8 cellular contexts compared by ENCODE assay signal in the genomic region with DNA sequence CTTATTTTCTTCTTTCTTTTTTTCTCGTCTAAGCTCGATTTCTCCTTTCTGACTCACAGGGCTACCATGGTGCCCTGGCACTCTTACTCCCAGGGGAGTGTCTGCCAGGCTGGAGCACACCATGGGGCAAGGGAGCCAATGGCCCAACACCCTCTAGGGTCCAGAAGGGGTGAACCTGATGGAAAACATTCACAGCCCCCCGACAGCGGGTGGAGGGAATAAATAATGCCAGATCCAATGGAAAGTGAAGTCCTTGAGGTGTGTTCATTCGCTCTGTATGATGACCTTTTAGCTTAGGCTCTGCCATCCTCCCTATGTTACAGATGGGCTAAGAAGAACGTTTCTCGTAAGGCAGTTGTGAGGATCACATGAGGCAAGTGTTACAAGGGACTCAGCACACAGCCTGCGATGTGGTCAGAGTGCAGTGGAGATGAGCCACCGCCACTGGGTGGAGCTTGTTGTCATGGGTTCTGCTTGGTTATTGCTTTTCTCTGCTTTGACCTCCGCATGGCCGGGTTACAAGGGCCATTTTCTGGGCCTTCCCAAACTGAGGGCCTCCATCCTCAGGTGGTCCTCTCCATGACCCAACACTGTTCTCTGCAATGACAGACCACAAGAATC. TPM values are rescaled to one million over a fixed set of nuclear protein-coding genes. Genes with fewer than 3 reads are reported as not detected.
DNase-seq lines count a peak whose midpoint lies in the region; ATAC-seq, FAIRE-seq and TF ChIP-seq lines count a peak whose summit lies in the region.

No MANE protein-coding gene starts in this region.

- no peaks in the 10 kb centered on the region for H3K36me3 ChIP-seq in HepG2 (replicated peaks in 1 of 2; ENCODE audit: control insufficient read depth in 1 of 2, insufficient read depth in 2 of 2, low read length in 2 of 2)

- H2AFZ ChIP-seq in HepG2 (ENCODE audit: low read length): no peak overlapping the region

- WGBS in HepG2 (ENCODE audit: low lambda C conversion rate): 31% methylated on average over 8 of the region's 11 CpGs

- no peak overlapping the region for H3K27ac ChIP-seq in HepG2 (ENCODE audit: extremely low read length, insufficient read depth, low read length)

- H3K4me1 Mint-ChIP-seq in activated CD4-positive, alpha-beta T cell treated with anti-CD3 and anti-CD28 coated beads, Interleukin-2, amount 10 ng/mL, durations not matched to agents 24 days and 14 days: peaks cover 24% of the 10 kb centered on the region

- TF ChIP-seq EP300 in HepG2 (IDR thresholded peaks at IDR 0.05; ENCODE audit: low read depth in 2 of 2, low read length in 2 of 2) (no peak), HepG2 (CRISPR knock-in tag; IDR thresholded peaks at IDR 0.05; ENCODE audit: borderline replicate concordance) (no peak)

- no peak overlapping the region for H3K4me2 ChIP-seq in HepG2 (ENCODE audit: low read depth, low read length)

- ATAC-seq in GM21381 (IDR thresholded peaks at IDR 0.05; ENCODE audit: unreplicated experiment) (peak; percentile 60), HG03460 (IDR thresholded peaks at IDR 0.05; ENCODE audit: unreplicated experiment) (peak; percentile 50), HepG2 (peak; percentile 91)

- H3K27me3 Mint-ChIP-seq in activated CD4-positive, alpha-beta T cell treated with anti-CD3 and anti-CD28 coated beads, Interleukin-2, amount 10 ng/mL, durations not matched to agents 24 days and 14 days: no peaks in the 10 kb centered on the region

- CTCF ChIA-PET in HepG2 (lab: Yijun Ruan, JAX; ENCODE audit: low intra/inter-chr PET ratio, low total read pairs): interaction anchor here (2.2 kb wide), 1 partner anchor 57 kb away, joined by 8 read pairs; no protein-coding TSS in a partner anchor

- peak; percentile 91 for FAIRE-seq in HepG2 (lab: Jason Lieb, UNC)

- peaks cover 35% of the 10 kb centered on the region for H3K4me1 ChIP-seq in HepG2 (ENCODE audit: insufficient read depth, low read length)

- no peaks in the 10 kb centered on the region for H4K20me1 ChIP-seq in HepG2 (ENCODE audit: insufficient read depth, low read length)

- no peak overlapping the region for H3K27ac Mint-ChIP-seq in activated CD4-positive, alpha-beta T cell treated with anti-CD3 and anti-CD28 coated beads, Interleukin-2, amount 10 ng/mL, durations not matched to agents 24 days and 14 days

- TF ChIP-seq RAD21 in HepG2 (CRISPR knock-in tag; IDR thresholded peaks at IDR 0.05): no peak

- peak; percentile 83 for DNase-seq in GM13976 (ENCODE audit: low spot score)
- DNase-seq in activated CD4-positive, alpha-beta T cell treated with anti-CD3 and anti-CD28 coated beads, Interleukin-2, amount 10 ng/mL, durations not matched to agents 24 days and 14 days: peak; percentile 85
- DNase-seq in HepG2 (ENCODE audit: low spot score): peak; percentile 38
- no peak for DNase-seq in COLO829 (ENCODE audit: low spot score)
- no peak for DNase-seq in DMS114 treated with DMSO at 0.1 percent for 48 hours (lab: John Stamatoyannopoulos, UW; ENCODE audit: unreplicated experiment)
- no peak for DNase-seq in NCI-H748 (lab: John Stamatoyannopoulos, UW; ENCODE audit: unreplicated experiment)

- TF ChIP-seq CTCF in GM13976 (IDR thresholded peaks at IDR 0.05; ENCODE audit: borderline replicate concordance, control extremely low read depth, extremely low read depth, insufficient read depth, missing control alignments): peak; percentile 42
- TF ChIP-seq CTCF in HepG2 (CRISPR knock-in tag; IDR thresholded peaks at IDR 0.05): peak; percentile 76

- H3K9me3 Mint-ChIP-seq in activated CD4-positive, alpha-beta T cell treated with anti-CD3 and anti-CD28 coated beads, Interleukin-2, amount 10 ng/mL, durations not matched to agents 24 days and 14 days: no peaks in the 10 kb centered on the region

- no peaks in the 10 kb centered on the region for H3K79me2 ChIP-seq in HepG2 (ENCODE audit: insufficient read depth, low read length)

- no peak for TF ChIP-seq POLR2A in HepG2 (IDR thresholded peaks at IDR 0.05; ENCODE audit: insufficient read depth in 1 of 2, low read depth in 2 of 2, low read length in 2 of 2)

- intact Hi-C loops in activated CD4-positive, alpha-beta T cell treated with anti-CD3 and anti-CD28 coated beads, Interleukin-2, amount 10 ng/mL, durations not matched to agents 24 days and 14 days (cut with micrococcal nuclease): loop anchor here (10.0 kb wide), 1 partner anchor 480 kb away; no protein-coding TSS in a partner anchor
- intact Hi-C loops in HepG2 (cut with micrococcal nuclease; ENCODE audit: unreplicated experiment): no loop called here

- no peak overlapping the region for H3K9ac ChIP-seq in HepG2 (ENCODE audit: insufficient read depth, low read depth, low read length)

- H3K4me3 Mint-ChIP-seq in activated CD4-positive, alpha-beta T cell treated with anti-CD3 and anti-CD28 coated beads, Interleukin-2, amount 10 ng/mL, durations not matched to agents 24 days and 14 days: no peak overlapping the region

- no peaks in the 10 kb centered on the region for H3K9me3 ChIP-seq in HepG2 (ENCODE audit: low read length)

- H3K4me3 ChIP-seq in HepG2 (replicated peaks in 1 of 3; ENCODE audit: insufficient read depth in 1 of 3, low read depth in 2 of 3, low read length in 3 of 3): no peak overlapping the region

- no peaks in the 10 kb centered on the region for H3K27me3 ChIP-seq in HepG2 (ENCODE audit: control insufficient read depth in 1 of 2, insufficient read depth in 2 of 2, low read length in 2 of 2)

- in situ Hi-C loops in GM13976 (cut with MboI; ENCODE audit: low sequenced_read_pairs, unreplicated experiment): no loop called here
- in situ Hi-C loops in HepG2 (cut with HindIII; ENCODE audit: extremely low pct_ligation_motif_present, low pct_unique_long_range_greater_than_20kb): no loop called here

- no TSS peak for BruUV-seq in HepG2 (replicated peaks; lab: Mats Ljungman, UMichigan)

- POLR2A ChIA-PET in HepG2 (lab: Yijun Ruan, JAX): no interaction called here

- H3K36me3 Mint-ChIP-seq in activated CD4-positive, alpha-beta T cell treated with anti-CD3 and anti-CD28 coated beads, Interleukin-2, amount 10 ng/mL, durations not matched to agents 24 days and 14 days (ENCODE audit: low read depth): peaks cover 5% of the 10 kb centered on the region

RNA-seq across cellular contexts. Expression of a gene that starts 3.5 kb away (rescaled TPM):
- 19.6 and 23.2 TPM in 2 replicates for total RNA-seq in activated CD4-positive, alpha-beta T cell treated with anti-CD3 and anti-CD28 coated beads, Interleukin-2, amount 10 ng/mL, durations not matched to agents 24 days and 14 days
- not detected in 2 replicates for total RNA-seq in HepG2 (2016; rRNA removed; fragmentation: Illumina TruSeq; extraction: Trizol)
- not detected in 2 replicates for total RNA-seq in HepG2 (2016; cell fraction: cytosol; rRNA removed; fragmentation: Illumina TruSeq; extraction: Trizol; ENCODE audit: low read depth)
- not detected in 2 replicates for total RNA-seq in HepG2 (2016; cell fraction: insoluble cytoplasmic fraction; rRNA removed; fragmentation: Illumina TruSeq; extraction: Trizol)
- total RNA-seq in HepG2 (2016; cell fraction: membrane; rRNA removed; fragmentation: Illumina TruSeq; extraction: Trizol): not detected in 2 replicates
- not detected in 2 replicates for total RNA-seq in HepG2 (2016; cell fraction: nucleus; rRNA removed; fragmentation: Illumina TruSeq; extraction: Trizol)
- 0.47 TPM in 1 of 2 replicates, not detected in the other for polyA plus RNA-seq in HepG2 (2011; rRNA removed)
- polyA plus RNA-seq in HepG2 (2011; cell fraction: cytosol; rRNA removed): 0.10 TPM in 1 of 2 replicates, not detected in the other
- 0.10 TPM in 1 of 2 replicates, not detected in the other for polyA plus RNA-seq in HepG2 (2011; cell fraction: nucleus; rRNA removed)
- not detected in 2 replicates for polyA plus RNA-seq in HepG2 (2012)
- polyA plus RNA-seq in HepG2 (2016; cell fraction: cytosol; fragmentation: Illumina TruSeq; extraction: Trizol; ENCODE audit: low read depth): not detected in 2 replicates
- not detected in 2 replicates for polyA plus RNA-seq in HepG2 (2016; cell fraction: insoluble cytoplasmic fraction; fragmentation: Illumina TruSeq; extraction: Trizol; ENCODE audit: low read depth)
- polyA plus RNA-seq in HepG2 (2016; cell fraction: membrane; fragmentation: Illumina TruSeq; extraction: Trizol; ENCODE audit: low read depth): not detected in 2 replicates
- not detected in 2 replicates for polyA plus RNA-seq in HepG2 (2016; cell fraction: nucleus; fragmentation: Illumina TruSeq; extraction: Trizol; ENCODE audit: insufficient read depth, low read depth)
- 3.1 TPM in 1 of 2 replicates, not detected in the other for polyA minus RNA-seq in HepG2 (2011; rRNA and poly(A)+ RNA removed; ENCODE audit: low replicate concordance)
- not detected in 2 replicates for polyA minus RNA-seq in HepG2 (2011; cell fraction: cytosol; rRNA and poly(A)+ RNA removed)
- not detected in 2 replicates for polyA minus RNA-seq in HepG2 (2011; cell fraction: nucleus; rRNA and poly(A)+ RNA removed)

RNA-seq across cellular contexts. Expression of a gene that starts 21.0 kb away (rescaled TPM):
- total RNA-seq in activated CD4-positive, alpha-beta T cell treated with anti-CD3 and anti-CD28 coated beads, Interleukin-2, amount 10 ng/mL, durations not matched to agents 24 days and 14 days: 0.07 TPM in 1 of 2 replicates, not detected in the other
- not detected in 2 replicates for total RNA-seq in HepG2 (2016; rRNA removed; fragmentation: Illumina TruSeq; extraction: Trizol)
- not detected in 2 replicates for total RNA-seq in HepG2 (2016; cell fraction: cytosol; rRNA removed; fragmentation: Illumina TruSeq; extraction: Trizol; ENCODE audit: low read depth)
- total RNA-seq in HepG2 (2016; cell fraction: insoluble cytoplasmic fraction; rRNA removed; fragmentation: Illumina TruSeq; extraction: Trizol): not detected in 2 replicates
- not detected in 2 replicates for total RNA-seq in HepG2 (2016; cell fraction: membrane; rRNA removed; fragmentation: Illumina TruSeq; extraction: Trizol)
- total RNA-seq in HepG2 (2016; cell fraction: nucleus; rRNA removed; fragmentation: Illumina TruSeq; extraction: Trizol): not detected in 2 replicates
- 0.04 TPM in 1 of 2 replicates, not detected in the other for polyA plus RNA-seq in HepG2 (2011; rRNA removed)
- polyA plus RNA-seq in HepG2 (2011; cell fraction: cytosol; rRNA removed): not detected in 2 replicates
- polyA plus RNA-seq in HepG2 (2011; cell fraction: nucleus; rRNA removed): not detected in 2 replicates
- not detected in 2 replicates for polyA plus RNA-seq in HepG2 (2012)
- not detected in 2 replicates for polyA plus RNA-seq in HepG2 (2016; cell fraction: cytosol; fragmentation: Illumina TruSeq; extraction: Trizol; ENCODE audit: low read depth)
- polyA plus RNA-seq in HepG2 (2016; cell fraction: insoluble cytoplasmic fraction; fragmentation: Illumina TruSeq; extraction: Trizol; ENCODE audit: low read depth): not detected in 2 replicates
- not detected in 2 replicates for polyA plus RNA-seq in HepG2 (2016; cell fraction: membrane; fragmentation: Illumina TruSeq; extraction: Trizol; ENCODE audit: low read depth)
- not detected in 2 replicates for polyA plus RNA-seq in HepG2 (2016; cell fraction: nucleus; fragmentation: Illumina TruSeq; extraction: Trizol; ENCODE audit: insufficient read depth, low read depth)
- not detected in 2 replicates for polyA minus RNA-seq in HepG2 (2011; rRNA and poly(A)+ RNA removed; ENCODE audit: low replicate concordance)
- polyA minus RNA-seq in HepG2 (2011; cell fraction: cytosol; rRNA and poly(A)+ RNA removed): not detected in 2 replicates
- not detected in 2 replicates for polyA minus RNA-seq in HepG2 (2011; cell fraction: nucleus; rRNA and poly(A)+ RNA removed)

RNA-seq across cellular contexts. Expression of a gene that starts 28.0 kb away (rescaled TPM):
- total RNA-seq in activated CD4-positive, alpha-beta T cell treated with anti-CD3 and anti-CD28 coated beads, Interleukin-2, amount 10 ng/mL, durations not matched to agents 24 days and 14 days: 5.1 and 5.9 TPM in 2 replicates
- total RNA-seq in HepG2 (2016; rRNA removed; fragmentation: Illumina TruSeq; extraction: Trizol): not detected in 2 replicates
- not detected in 2 replicates for total RNA-seq in HepG2 (2016; cell fraction: cytosol; rRNA removed; fragmentation: Illumina TruSeq; extraction: Trizol; ENCODE audit: low read depth)
- not detected in 2 replicates for total RNA-seq in HepG2 (2016; cell fraction: insoluble cytoplasmic fraction; rRNA removed; fragmentation: Illumina TruSeq; extraction: Trizol)
- not detected in 2 replicates for total RNA-seq in HepG2 (2016; cell fraction: membrane; rRNA removed; fragmentation: Illumina TruSeq; extraction: Trizol)
- not detected in 2 replicates for total RNA-seq in HepG2 (2016; cell fraction: nucleus; rRNA removed; fragmentation: Illumina TruSeq; extraction: Trizol)
- not detected in 2 replicates for polyA plus RNA-seq in HepG2 (2011; rRNA removed)
- not detected in 2 replicates for polyA plus RNA-seq in HepG2 (2011; cell fraction: cytosol; rRNA removed)
- not detected in 2 replicates for polyA plus RNA-seq in HepG2 (2011; cell fraction: nucleus; rRNA removed)
- not detected in 2 replicates for polyA plus RNA-seq in HepG2 (2012)
- not detected in 2 replicates for polyA plus RNA-seq in HepG2 (2016; cell fraction: cytosol; fragmentation: Illumina TruSeq; extraction: Trizol; ENCODE audit: low read depth)
- polyA plus RNA-seq in HepG2 (2016; cell fraction: insoluble cytoplasmic fraction; fragmentation: Illumina TruSeq; extraction: Trizol; ENCODE audit: low read depth): not detected in 2 replicates
- polyA plus RNA-seq in HepG2 (2016; cell fraction: membrane; fragmentation: Illumina TruSeq; extraction: Trizol; ENCODE audit: low read depth): not detected in 2 replicates
- polyA plus RNA-seq in HepG2 (2016; cell fraction: nucleus; fragmentation: Illumina TruSeq; extraction: Trizol; ENCODE audit: insufficient read depth, low read depth): not detected in 2 replicates
- polyA minus RNA-seq in HepG2 (2011; rRNA and poly(A)+ RNA removed; ENCODE audit: low replicate concordance): 0.12 TPM in 1 of 2 replicates, not detected in the other
- not detected in 2 replicates for polyA minus RNA-seq in HepG2 (2011; cell fraction: cytosol; rRNA and poly(A)+ RNA removed)
- not detected in 2 replicates for polyA minus RNA-seq in HepG2 (2011; cell fraction: nucleus; rRNA and poly(A)+ RNA removed)

RNA-seq across cellular contexts. Expression of a gene that starts 45.0 kb away (rescaled TPM):
- total RNA-seq in activated CD4-positive, alpha-beta T cell treated with anti-CD3 and anti-CD28 coated beads, Interleukin-2, amount 10 ng/mL, durations not matched to agents 24 days and 14 days: not detected in 2 replicates
- total RNA-seq in HepG2 (2016; rRNA removed; fragmentation: Illumina TruSeq; extraction: Trizol): not detected in 2 replicates
- not detected in 2 replicates for total RNA-seq in HepG2 (2016; cell fraction: cytosol; rRNA removed; fragmentation: Illumina TruSeq; extraction: Trizol; ENCODE audit: low read depth)
- not detected in 2 replicates for total RNA-seq in HepG2 (2016; cell fraction: insoluble cytoplasmic fraction; rRNA removed; fragmentation: Illumina TruSeq; extraction: Trizol)
- total RNA-seq in HepG2 (2016; cell fraction: membrane; rRNA removed; fragmentation: Illumina TruSeq; extraction: Trizol): not detected in 2 replicates
- total RNA-seq in HepG2 (2016; cell fraction: nucleus; rRNA removed; fragmentation: Illumina TruSeq; extraction: Trizol): not detected in 2 replicates
- polyA plus RNA-seq in HepG2 (2011; rRNA removed): not detected in 2 replicates
- polyA plus RNA-seq in HepG2 (2011; cell fraction: cytosol; rRNA removed): not detected in 2 replicates
- polyA plus RNA-seq in HepG2 (2011; cell fraction: nucleus; rRNA removed): not detected in 2 replicates
- polyA plus RNA-seq in HepG2 (2012): not detected in 2 replicates
- not detected in 2 replicates for polyA plus RNA-seq in HepG2 (2016; cell fraction: cytosol; fragmentation: Illumina TruSeq; extraction: Trizol; ENCODE audit: low read depth)
- polyA plus RNA-seq in HepG2 (2016; cell fraction: insoluble cytoplasmic fraction; fragmentation: Illumina TruSeq; extraction: Trizol; ENCODE audit: low read depth): not detected in 2 replicates
- polyA plus RNA-seq in HepG2 (2016; cell fraction: membrane; fragmentation: Illumina TruSeq; extraction: Trizol; ENCODE audit: low read depth): not detected in 2 replicates
- polyA plus RNA-seq in HepG2 (2016; cell fraction: nucleus; fragmentation: Illumina TruSeq; extraction: Trizol; ENCODE audit: insufficient read depth, low read depth): not detected in 2 replicates
- polyA minus RNA-seq in HepG2 (2011; rRNA and poly(A)+ RNA removed; ENCODE audit: low replicate concordance): not detected in 2 replicates
- polyA minus RNA-seq in HepG2 (2011; cell fraction: cytosol; rRNA and poly(A)+ RNA removed): not detected in 2 replicates
- polyA minus RNA-seq in HepG2 (2011; cell fraction: nucleus; rRNA and poly(A)+ RNA removed): not detected in 2 replicates

RNA-seq across cellular contexts. Expression of a gene that starts 59.8 kb away (rescaled TPM):
- not detected in 2 replicates for total RNA-seq in activated CD4-positive, alpha-beta T cell treated with anti-CD3 and anti-CD28 coated beads, Interleukin-2, amount 10 ng/mL, durations not matched to agents 24 days and 14 days
- not detected in 2 replicates for total RNA-seq in HepG2 (2016; rRNA removed; fragmentation: Illumina TruSeq; extraction: Trizol)
- total RNA-seq in HepG2 (2016; cell fraction: cytosol; rRNA removed; fragmentation: Illumina TruSeq; extraction: Trizol; ENCODE audit: low read depth): not detected in 2 replicates
- total RNA-seq in HepG2 (2016; cell fraction: insoluble cytoplasmic fraction; rRNA removed; fragmentation: Illumina TruSeq; extraction: Trizol): not detected in 2 replicates
- total RNA-seq in HepG2 (2016; cell fraction: membrane; rRNA removed; fragmentation: Illumina TruSeq; extraction: Trizol): not detected in 2 replicates
- not detected in 2 replicates for total RNA-seq in HepG2 (2016; cell fraction: nucleus; rRNA removed; fragmentation: Illumina TruSeq; extraction: Trizol)
- polyA plus RNA-seq in HepG2 (2011; rRNA removed): 0.05 TPM in 1 of 2 replicates, not detected in the other
- not detected in 2 replicates for polyA plus RNA-seq in HepG2 (2011; cell fraction: cytosol; rRNA removed)
- polyA plus RNA-seq in HepG2 (2011; cell fraction: nucleus; rRNA removed): not detected in 2 replicates
- not detected in 2 replicates for polyA plus RNA-seq in HepG2 (2012)
- polyA plus RNA-seq in HepG2 (2016; cell fraction: cytosol; fragmentation: Illumina TruSeq; extraction: Trizol; ENCODE audit: low read depth): not detected in 2 replicates
- not detected in 2 replicates for polyA plus RNA-seq in HepG2 (2016; cell fraction: insoluble cytoplasmic fraction; fragmentation: Illumina TruSeq; extraction: Trizol; ENCODE audit: low read depth)
- not detected in 2 replicates for polyA plus RNA-seq in HepG2 (2016; cell fraction: membrane; fragmentation: Illumina TruSeq; extraction: Trizol; ENCODE audit: low read depth)
- polyA plus RNA-seq in HepG2 (2016; cell fraction: nucleus; fragmentation: Illumina TruSeq; extraction: Trizol; ENCODE audit: insufficient read depth, low read depth): not detected in 2 replicates
- not detected in 2 replicates for polyA minus RNA-seq in HepG2 (2011; rRNA and poly(A)+ RNA removed; ENCODE audit: low replicate concordance)
- not detected in 2 replicates for polyA minus RNA-seq in HepG2 (2011; cell fraction: cytosol; rRNA and poly(A)+ RNA removed)
- not detected in 2 replicates for polyA minus RNA-seq in HepG2 (2011; cell fraction: nucleus; rRNA and poly(A)+ RNA removed)

Comparison
In these comparisons a context has a peak if more than half of its experiments do, and no peak if none do; other contexts are left out.
1. DNase-seq: peak in GM13976 (single experiment), activated CD4-positive, alpha-beta T cell treated with anti-CD3 and anti-CD28 coated beads, Interleukin-2, amount 10 ng/mL, durations not matched to agents 24 days and 14 days (single experiment) and HepG2 (single experiment); none in COLO829 (single experiment), DMS114 treated with DMSO at 0.1 percent for 48 hours (single experiment) and NCI-H748 (single experiment).
2. RNA of a gene that starts 3.5 kb away (total RNA-seq): 19.6 to 23.2 TPM in activated CD4-positive, alpha-beta T cell treated with anti-CD3 and anti-CD28 coated beads, Interleukin-2, amount 10 ng/mL, durations not matched to agents 24 days and 14 days; not detected in HepG2; every median in the first group is over 10 times any median in the second.
3. Peak in every context shown above with its lines, with median percentiles within 50 percentile points of each other: ATAC-seq.